Comparison of ENCODE assay signal across 8 cellular contexts in genomic region chr1:20361805-20362381, GRCh38.
DNase-seq lines count a peak whose midpoint lies in the region; ATAC-seq, FAIRE-seq and TF ChIP-seq lines count a peak whose summit lies in the region.

No MANE protein-coding gene starts in this region.

- DNase-seq in A549 (ENCODE audit: low read depth in 1 of 2, low spot score in 1 of 2) (peak; percentile 49 to 51), GM12864 (ENCODE audit: low read depth) (no peak), NCI-H69 (lab: John Stamatoyannopoulos, UW) (peak; percentile 49), brain microvascular endothelial cell (peak; percentile 37), kidney epithelial cell (ENCODE audit: low read depth) (no peak)
- DNase-seq in stimulated activated CD8-positive, alpha-beta memory T cell treated with anti-CD3 and anti-CD28 coated beads, Interleukin-15, amount 100 ng/mL, for 24 hours (ENCODE audit: low read depth), result peak; percentile 15

- H3K4me3 Mint-ChIP-seq in stimulated activated memory B cell treated with anti-CD40 and anti-IgM and Interleukin-4, amounts not matched to agents 10 μg/mL and 1 μg/mL and 100 μg/mL, for 72 hours, result no peak overlapping the region

- ATAC-seq in A549 (peak; percentile 32 to 80; a peak in 3 of 6 replicates), GM21717 (IDR thresholded peaks at IDR 0.05; ENCODE audit: unreplicated experiment) (no peak)
- no peak for ATAC-seq in stimulated activated memory B cell treated with anti-CD40 and anti-IgM and Interleukin-4, amounts not matched to agents 10 μg/mL and 1 μg/mL and 100 μg/mL, for 72 hours

- H3K27me3 ChIP-seq in brain microvascular endothelial cell (replicated peaks) (peaks cover 36% of the 10 kb centered on the region), kidney epithelial cell (ENCODE audit: control insufficient read depth, insufficient read depth, low read length) (peaks cover 34% of the 10 kb centered on the region)

- no peak for TF ChIP-seq EP300 in A549 (IDR thresholded peaks at IDR 0.05)

- no peak overlapping the region for H3K4me3 ChIP-seq in A549
- H3K4me3 ChIP-seq in GM12864 (ENCODE audit: low read depth, low read length), result no peak overlapping the region
- no peak overlapping the region for H3K4me3 ChIP-seq in brain microvascular endothelial cell (ENCODE audit: low read depth, low read length)
- no peak overlapping the region for H3K4me3 ChIP-seq in kidney epithelial cell (ENCODE audit: low read depth, low read length)

- H3K4me2 ChIP-seq in A549, result no peak overlapping the region

- H3K4me1 Mint-ChIP-seq in stimulated activated memory B cell treated with anti-CD40 and anti-IgM and Interleukin-4, amounts not matched to agents 10 μg/mL and 1 μg/mL and 100 μg/mL, for 72 hours, result peaks cover 24% of the 10 kb centered on the region

- in situ Hi-C loops in brain microvascular endothelial cell (cut with HindIII; ENCODE audit: low pct_ligation_motif_present, low sequenced_read_pairs), result no loop called here

- WGBS in A549 (ENCODE audit: missing lambda C conversion rate), result 13% methylated on average over 8 of the region's 8 CpGs

- H3K27ac ChIP-seq in A549 (no peak overlapping the region), brain microvascular endothelial cell (no peak overlapping the region)

- POLR2A ChIA-PET in A549 (lab: Yijun Ruan, JAX), result interaction anchor here (0.5 kb wide), 1 partner anchor 36 kb away, joined by 4 read pairs; no protein-coding TSS in a partner anchor

- no peaks in the 10 kb centered on the region for H3K36me3 Mint-ChIP-seq in stimulated activated memory B cell treated with anti-CD40 and anti-IgM and Interleukin-4, amounts not matched to agents 10 μg/mL and 1 μg/mL and 100 μg/mL, for 72 hours

- CTCF ChIA-PET in A549 (lab: Yijun Ruan, JAX), result interaction anchor here (0.6 to 3.2 kb wide), 27 partner anchors 9 to 146 kb away, joined by 3 to 17 read pairs (median 4); partner anchors contain the start of genes CAMK2N1 and MUL1

- H3K36me3 ChIP-seq in brain microvascular endothelial cell (replicated peaks) (no peaks in the 10 kb centered on the region), kidney epithelial cell (ENCODE audit: control insufficient read depth, insufficient read depth, low read length) (no peaks in the 10 kb centered on the region)

- H3K9me3 ChIP-seq in A549, result no peaks in the 10 kb centered on the region

- H3K27ac Mint-ChIP-seq in stimulated activated memory B cell treated with anti-CD40 and anti-IgM and Interleukin-4, amounts not matched to agents 10 μg/mL and 1 μg/mL and 100 μg/mL, for 72 hours, result no peak overlapping the region

- no peak for FAIRE-seq in A549 (lab: Jason Lieb, UNC)

- peaks cover 17% of the 10 kb centered on the region for H3K4me1 ChIP-seq in A549

- peak; percentile 60 for TF ChIP-seq CTCF in A549 (IDR thresholded peaks at IDR 0.05)
- TF ChIP-seq CTCF in GM12864 (IDR thresholded peaks at IDR 0.05; ENCODE audit: low read depth, low read length, missing control alignments), result peak; percentile 82
- peak; percentile 95 for TF ChIP-seq CTCF in brain microvascular endothelial cell (IDR thresholded peaks at IDR 0.05; ENCODE audit: low read depth, low read length, missing control alignments)
- TF ChIP-seq CTCF in kidney epithelial cell (IDR thresholded peaks at IDR 0.05; ENCODE audit: insufficient read depth, low read length, poor library complexity, severe bottlenecking), result peak; percentile 77

- no peak for TF ChIP-seq POLR2A in A549 (IDR thresholded peaks at IDR 0.05; ENCODE audit: low read length)

- TF ChIP-seq RAD21 in A549 (conservative IDR thresholded peaks at IDR 0.05 in 1 of 2, IDR thresholded peaks at IDR 0.05 in 1 of 2), result peak; percentile 68 to 74

- peaks cover 85% of the 10 kb centered on the region for H3K27me3 Mint-ChIP-seq in stimulated activated memory B cell treated with anti-CD40 and anti-IgM and Interleukin-4, amounts not matched to agents 10 μg/mL and 1 μg/mL and 100 μg/mL, for 72 hours

- no peaks in the 10 kb centered on the region for H3K9me3 Mint-ChIP-seq in stimulated activated memory B cell treated with anti-CD40 and anti-IgM and Interleukin-4, amounts not matched to agents 10 μg/mL and 1 μg/mL and 100 μg/mL, for 72 hours

TF ChIP-seq in A549, 52 proteins besides CTCF, POLR2A, EP300 and RAD21:
- TF ChIP-seq SREBF2 (IDR thresholded peaks at IDR 0.05), result no peak
- TF ChIP-seq ELK1 (IDR thresholded peaks at IDR 0.05; ENCODE audit: low read depth, low read length), result no peak
- peak; percentile 68 for TF ChIP-seq SMC3 (IDR thresholded peaks at IDR 0.05)
- no peak for TF ChIP-seq ZNF302 (CRISPR knock-in tag; IDR thresholded peaks at IDR 0.05)
TF ChIP-seq in A549: peak in this region for 1.

Comparison
In these comparisons a context has a peak if more than half of its experiments do, and no peak if none do; other contexts are left out.
1. ATAC-seq: peak in A549 (2 of 2); none in stimulated activated memory B cell treated with anti-CD40 and anti-IgM and Interleukin-4, amounts not matched to agents 10 μg/mL and 1 μg/mL and 100 μg/mL, for 72 hours (single experiment) and GM21717 (single experiment).
2. DNase-seq: peak in A549 (2 of 2), NCI-H69 (single experiment), brain microvascular endothelial cell (single experiment) and stimulated activated CD8-positive, alpha-beta memory T cell treated with anti-CD3 and anti-CD28 coated beads, Interleukin-15, amount 100 ng/mL, for 24 hours (single experiment); none in GM12864 (single experiment) and kidney epithelial cell (single experiment).
3. Peak in every context shown above with its lines, with median percentiles within 50 percentile points of each other: CTCF ChIP-seq.